In genomic region chr1:15139654-15140350, GRCh38 we compare ENCODE assay signal across 11 cellular contexts. TPM values are rescaled to one million over a fixed set of nuclear protein-coding genes. Genes with fewer than 3 reads are reported as not detected.
DNase-seq lines count a peak whose midpoint lies in the region; TF ChIP-seq lines count a peak whose summit lies in the region.
"Had no signal": no experiment of that assay in that cellular context is flagged by ENCODE, and none has a peak within 500 bp of the region (broad histone marks: within the 10 kb centered on the region; RNA-seq: fewer than 3 reads in every experiment).

No MANE protein-coding gene starts in this region.

- CTCF ChIA-PET in mammary epithelial cell (lab: Charles Lee; ENCODE audit: low non-redundant PET), result no interaction called here
- CTCF ChIA-PET in MCF 10A (lab: Yijun Ruan, JAX), result interaction anchor here (0.6 to 1.9 kb wide), 2 partner anchors 11 to 596 kb away, joined by 3 to 6 read pairs; no protein-coding TSS in a partner anchor

- H2AFZ ChIP-seq in mammary epithelial cell (ENCODE audit: low read depth, low read length) (no peak overlapping the region), hepatocyte (no peak overlapping the region)

- intact Hi-C loops in mammary epithelial cell (cut with micrococcal nuclease), result no loop called here
- intact Hi-C loops in MCF 10A (cut with micrococcal nuclease), result no loop called here
- intact Hi-C loops in stomach (cut with DNase I; ENCODE audit: low total_unique reads), result no loop called here
- intact Hi-C loops in lower leg skin (cut with DNase I; ENCODE audit: low total_unique reads), result no loop called here

- H3K4me3 ChIP-seq in mammary epithelial cell (replicated peaks in 1 of 3; ENCODE audit: insufficient read depth in 1 of 3, low read depth in 2 of 3, low read length in 3 of 3) (no peak overlapping the region), WERI-Rb-1 (ENCODE audit: low read depth, low read length) (peak overlapping the region; percentile 20), hepatocyte (no peak overlapping the region), stomach (no peak overlapping the region), lower leg skin (ENCODE audit: low read depth, poor library complexity, severe bottlenecking) (no peak overlapping the region), tibial nerve (no peak overlapping the region)
- H3K4me3 ChIP-seq: lung had no signal

- H3K79me2 ChIP-seq in mammary epithelial cell (ENCODE audit: insufficient read depth, low read length) (no peaks in the 10 kb centered on the region), hepatocyte (no peaks in the 10 kb centered on the region)

- DNase-seq in mammary epithelial cell, result peak; percentile 43
- no peak for DNase-seq in MCF 10A (ENCODE audit: unreplicated experiment)
- DNase-seq in WERI-Rb-1, result peak; percentile 97
- peak; percentile 80 for DNase-seq in hepatocyte (ENCODE audit: low spot score)
- peak; percentile 78 for DNase-seq in stomach
- DNase-seq in lower leg skin (ENCODE audit: low spot score in 2 of 2), result no peak
- DNase-seq in tibial nerve (ENCODE audit: low spot score in 2 of 2), result no peak
- DNase-seq in NCI-H1436 treated with DMSO at 0.1 percent for 48 hours (lab: John Stamatoyannopoulos, UW), result no peak
- DNase-seq: activated T-cell treated with anti-CD3 and anti-CD28 coated beads, Interleukin-2, amount 50 U/mL, for 24 hours; brain microvascular endothelial cell had no signal

- H3K36me3 Mint-ChIP-seq in MCF 10A (ENCODE audit: insufficient read depth, unreplicated experiment), result no peaks in the 10 kb centered on the region

- no peak overlapping the region for H3K27ac Mint-ChIP-seq in MCF 10A (ENCODE audit: low read depth, unreplicated experiment)
- H3K27ac Mint-ChIP-seq: activated T-cell treated with anti-CD3 and anti-CD28 coated beads, Interleukin-2, amount 50 U/mL, for 24 hours had no signal

- H3K4me1 Mint-ChIP-seq in MCF 10A (ENCODE audit: insufficient read depth, unreplicated experiment), result no peaks in the 10 kb centered on the region

- H3K27me3 Mint-ChIP-seq in MCF 10A (ENCODE audit: insufficient read depth, unreplicated experiment), result peaks cover 8% of the 10 kb centered on the region

- no peak overlapping the region for H3K4me2 ChIP-seq in mammary epithelial cell (ENCODE audit: insufficient read depth, low read depth, low read length)
- H3K4me2 ChIP-seq in hepatocyte, result peak overlapping the region; percentile 58

- no peaks in the 10 kb centered on the region for H3K36me3 ChIP-seq in mammary epithelial cell (ENCODE audit: insufficient read depth, low read length)
- H3K36me3 ChIP-seq in WERI-Rb-1, result no peaks in the 10 kb centered on the region
- no peaks in the 10 kb centered on the region for H3K36me3 ChIP-seq in hepatocyte (replicated peaks; ENCODE audit: insufficient read depth, low read depth)
- no peaks in the 10 kb centered on the region for H3K36me3 ChIP-seq in stomach
- H3K36me3 ChIP-seq in tibial nerve, result no peaks in the 10 kb centered on the region
- H3K36me3 ChIP-seq: brain microvascular endothelial cell had no signal

- no peaks in the 10 kb centered on the region for H3K9me3 Mint-ChIP-seq in MCF 10A (ENCODE audit: unreplicated experiment)
- H3K9me3 Mint-ChIP-seq: activated T-cell treated with anti-CD3 and anti-CD28 coated beads, Interleukin-2, amount 50 U/mL, for 24 hours had no signal

- no peak for TF ChIP-seq EP300 in stomach (IDR thresholded peaks at IDR 0.05)
- no peak for TF ChIP-seq EP300 in tibial nerve (IDR thresholded peaks at IDR 0.05)

- H3K4me3 Mint-ChIP-seq in MCF 10A (ENCODE audit: unreplicated experiment), result no peak overlapping the region
- H3K4me3 Mint-ChIP-seq: activated T-cell treated with anti-CD3 and anti-CD28 coated beads, Interleukin-2, amount 50 U/mL, for 24 hours had no signal

- BruUV-seq in mammary epithelial cell (replicated peaks; lab: Mats Ljungman, UMichigan), result no TSS peak
- no TSS peak for BruUV-seq in MCF 10A (replicated peaks; lab: Mats Ljungman, UMichigan)

- 79% methylated on average over 15 of the region's 15 CpGs for WGBS in mammary epithelial cell (ENCODE audit: low coverage, missing lambda C conversion rate)
- WGBS in hepatocyte (ENCODE audit: low lambda C conversion rate, missing lambda C conversion rate), result 15% methylated on average over 15 of the region's 15 CpGs
- WGBS in stomach, 5 donors, result 31 to 62% (median 52%) methylated on average over 10 to 15 of the region's 15 CpGs
- WGBS in lower leg skin, 2 donors, result 70 to 80% methylated on average over 15 of the region's 15 CpGs
- WGBS in tibial nerve, 2 donors, result 65 to 70% methylated on average over 11 of the region's 15 CpGs

- H3K4me1 ChIP-seq in mammary epithelial cell (ENCODE audit: insufficient read depth, low read length) (peaks cover 11% of the 10 kb centered on the region), hepatocyte (ENCODE audit: insufficient read depth) (peaks cover 14% of the 10 kb centered on the region), stomach (peaks cover 9 to 26% (median 24%) of the 10 kb centered on the region in 4 donors), tibial nerve (no peaks in the 10 kb centered on the region)

- H3K27me3 ChIP-seq in mammary epithelial cell (ENCODE audit: insufficient read depth, low read length), result no peaks in the 10 kb centered on the region
- H3K27me3 ChIP-seq in WERI-Rb-1 (ENCODE audit: insufficient read depth, low read depth, severe bottlenecking), result no peaks in the 10 kb centered on the region
- H3K27me3 ChIP-seq in hepatocyte, result no peaks in the 10 kb centered on the region
- peaks cover 0 to 5% (median 0%) of the 10 kb centered on the region in 3 donors for H3K27me3 ChIP-seq in stomach
- H3K27me3 ChIP-seq in tibial nerve, result no peaks in the 10 kb centered on the region
- H3K27me3 ChIP-seq: brain microvascular endothelial cell had no signal

- dilution Hi-C loops in mammary epithelial cell (cut with HindIII; ENCODE audit: low sequenced_read_pairs), result loop anchor here (5.0 kb wide), 1 partner anchor 142 kb away; no protein-coding TSS in a partner anchor

- TF ChIP-seq CTCF in mammary epithelial cell (conservative IDR thresholded peaks at IDR 0.05 in 1 of 2, IDR thresholded peaks at IDR 0.05 in 1 of 2; ENCODE audit: extremely low read depth in 1 of 2, insufficient read depth in 1 of 2, low read depth in 1 of 2, low read length in 2 of 2) (no peak), MCF 10A (IDR thresholded peaks at IDR 0.05; ENCODE audit: unreplicated experiment) (no peak), WERI-Rb-1 (IDR thresholded peaks at IDR 0.05; ENCODE audit: low read depth, low read length) (no peak), hepatocyte (IDR thresholded peaks at IDR 0.05; ENCODE audit: poor library complexity) (no peak), stomach (IDR thresholded peaks at IDR 0.05) (no peak), lower leg skin (IDR thresholded peaks at IDR 0.05) (no peak), tibial nerve (IDR thresholded peaks at IDR 0.05) (no peak)

- H4K20me1 ChIP-seq in mammary epithelial cell (ENCODE audit: insufficient read depth, low read length) (no peaks in the 10 kb centered on the region), hepatocyte (ENCODE audit: insufficient read depth, poor library complexity, severe bottlenecking) (no peaks in the 10 kb centered on the region)

- H3K27ac ChIP-seq in mammary epithelial cell (ENCODE audit: insufficient read depth, low read depth, low read length) (no peak overlapping the region), WERI-Rb-1 (peak overlapping the region; percentile 91), hepatocyte (peak overlapping the region; percentile 85), stomach (peak overlapping the region; percentile 50 to 73 (median 60)), tibial nerve (no peak overlapping the region)
- H3K27ac ChIP-seq: brain microvascular endothelial cell had no signal

- TF ChIP-seq POLR2A in stomach (IDR thresholded peaks at IDR 0.05), result no peak
- no peak for TF ChIP-seq POLR2A in lower leg skin (IDR thresholded peaks at IDR 0.05)
- TF ChIP-seq POLR2A in tibial nerve (IDR thresholded peaks at IDR 0.05), result no peak

- no peaks in the 10 kb centered on the region for H3K9me3 ChIP-seq in mammary epithelial cell (replicated peaks; ENCODE audit: insufficient read depth, low read length)
- peaks cover 9% of the 10 kb centered on the region for H3K9me3 ChIP-seq in WERI-Rb-1 (ENCODE audit: severe bottlenecking)
- no peaks in the 10 kb centered on the region for H3K9me3 ChIP-seq in hepatocyte (ENCODE audit: low read depth)
- no peaks in the 10 kb centered on the region for H3K9me3 ChIP-seq in stomach
- H3K9me3 ChIP-seq in tibial nerve, result peaks cover 0 to 11% (median 0%) of the 10 kb centered on the region in 4 donors

- H3K9me2 ChIP-seq in hepatocyte (replicated peaks; ENCODE audit: insufficient read depth), result no peaks in the 10 kb centered on the region

- H3K9ac ChIP-seq in mammary epithelial cell (ENCODE audit: insufficient read depth, low read length), result no peak overlapping the region

- POLR2A ChIA-PET in MCF 10A (lab: Yijun Ruan, JAX), result no interaction called here

- in situ Hi-C loops in mammary epithelial cell (cut with MboI; ENCODE audit: low sequenced_read_pairs in 2 of 2), result loop anchor here in 1 of 2 donors (25.0 kb wide), 1 partner anchor 297 kb away; the partner anchor contains the start of gene CTRC

RNA-seq across cellular contexts. Expression of gene TMEM51, which starts 13.7 kb away (rescaled TPM):
- total RNA-seq in mammary epithelial cell (10 to 100 TPM; 15.1 to 16.2 TPM), MCF 10A (2022) (6.4 TPM in 2 replicates), hepatocyte (23.7 and 24.0 TPM in 2 replicates), stomach (10 to 100 TPM in 4 of 5 donors, 1 to 10 TPM in 1; 1.2 to 32.2 (median 13.8) TPM), lower leg skin (10 to 100 TPM in 1 of 4 donors, 1 to 10 TPM in 3; 8.5 to 10.3 (median 9.1) TPM), tibial nerve (10 to 100 TPM in 3 of 4 donors, 1 to 10 TPM in 1; 9.3 to 14.1 (median 11.6) TPM)
- polyA plus RNA-seq in mammary epithelial cell (14.9 TPM), hepatocyte (23.4 and 25.1 TPM in 2 replicates), stomach (10 to 100 TPM; 13.6 to 18.2 (median 17.2) TPM)
- polyA minus RNA-seq in mammary epithelial cell, result 4.4 TPM

Comparison
In these comparisons a context has a peak if more than half of its experiments do, and no peak if none do; other contexts are left out.
1. DNase-seq: peak in mammary epithelial cell (single experiment), WERI-Rb-1 (single experiment), hepatocyte (single experiment) and stomach (single experiment); none in MCF 10A (single experiment), lower leg skin (0 of 2), tibial nerve (0 of 2) and NCI-H1436 treated with DMSO at 0.1 percent for 48 hours (single experiment).
2. H3K27ac ChIP-seq: peak in WERI-Rb-1 (single experiment), hepatocyte (single experiment) and stomach (5 of 5); none in mammary epithelial cell (single experiment) and tibial nerve (0 of 4).